Comparison of ENCODE assay signal across 15 cellular contexts in the genomic region with DNA sequence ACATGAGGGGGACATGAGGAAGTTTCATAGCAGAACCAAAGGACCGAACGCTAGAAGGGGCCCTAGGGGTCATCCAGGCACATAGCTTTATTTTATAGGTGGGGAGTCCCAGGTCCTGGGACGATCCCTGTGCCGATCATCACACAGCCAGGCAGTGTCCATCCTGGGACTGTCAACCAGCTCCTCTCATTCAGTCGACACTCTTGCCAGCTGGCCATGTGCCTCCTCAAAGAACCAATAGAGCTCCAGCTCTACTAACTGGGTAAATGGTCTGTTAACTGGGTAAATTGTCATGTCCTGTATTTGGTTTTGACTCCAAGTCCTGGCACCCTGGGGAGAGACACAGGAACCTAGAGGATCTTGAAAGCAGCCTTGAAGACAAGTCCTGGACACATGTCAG.
"Had no signal": no experiment of that assay in that cellular context is flagged by ENCODE, and none has a peak within 500 bp of the region (broad histone marks: within the 10 kb centered on the region; RNA-seq: fewer than 3 reads in every experiment).

No MANE protein-coding gene starts in this region.

- H3K4me1 Mint-ChIP-seq: activated CD4-positive, alpha-beta T cell treated with anti-CD3 and anti-CD28 coated beads for 36 hours; central memory CD8-positive, alpha-beta T cell; immature natural killer cell; memory B cell; stimulated activated naive CD8-positive, alpha-beta T cell treated with anti-CD3 and anti-CD28 coated beads, Interleukin-15, amount 100 ng/mL, for 72 hours had no signal

- H3K27ac Mint-ChIP-seq: activated CD4-positive, alpha-beta T cell treated with anti-CD3 and anti-CD28 coated beads for 36 hours; activated CD8-positive, alpha-beta T cell treated with anti-CD3 and anti-CD28 coated beads for 36 hours; dendritic cell treated with granulocyte-macrophage colony-stimulating factor and Interleukin-4, amounts not matched to agents 40 ng/mL and 50 ng/mL, for 4 days; immature natural killer cell; memory B cell; nephron progenitor cell; stimulated activated naive CD8-positive, alpha-beta T cell treated with anti-CD3 and anti-CD28 coated beads, Interleukin-15, amount 100 ng/mL, for 72 hours had no signal

- H3K36me3 ChIP-seq: transverse colon had no signal

- H3K4me3 ChIP-seq: SK-N-MC, transverse colon had no signal

- H3K9me3 Mint-ChIP-seq: activated CD8-positive, alpha-beta T cell treated with anti-CD3 and anti-CD28 coated beads for 36 hours; central memory CD8-positive, alpha-beta T cell; dendritic cell treated with granulocyte-macrophage colony-stimulating factor and Interleukin-4, amounts not matched to agents 40 ng/mL and 50 ng/mL, for 4 days; immature natural killer cell; memory B cell; nephron progenitor cell; stimulated activated naive CD8-positive, alpha-beta T cell treated with anti-CD3 and anti-CD28 coated beads, Interleukin-15, amount 100 ng/mL, for 72 hours had no signal

- ATAC-seq: activated CD4-positive, alpha-beta T cell treated with anti-CD3 and anti-CD28 coated beads for 36 hours; activated CD8-positive, alpha-beta T cell treated with anti-CD3 and anti-CD28 coated beads for 36 hours; stimulated activated naive CD8-positive, alpha-beta T cell treated with anti-CD3 and anti-CD28 coated beads, Interleukin-15, amount 100 ng/mL, for 72 hours had no signal

- H3K27me3 ChIP-seq: transverse colon had no signal

- H3K4me3 Mint-ChIP-seq: activated CD4-positive, alpha-beta T cell treated with anti-CD3 and anti-CD28 coated beads for 36 hours; activated CD8-positive, alpha-beta T cell treated with anti-CD3 and anti-CD28 coated beads for 36 hours; central memory CD8-positive, alpha-beta T cell; dendritic cell treated with granulocyte-macrophage colony-stimulating factor and Interleukin-4, amounts not matched to agents 40 ng/mL and 50 ng/mL, for 4 days; immature natural killer cell; memory B cell; nephron progenitor cell; stimulated activated naive CD8-positive, alpha-beta T cell treated with anti-CD3 and anti-CD28 coated beads, Interleukin-15, amount 100 ng/mL, for 72 hours had no signal

- H3K36me3 Mint-ChIP-seq: immature natural killer cell, memory B cell had no signal

- H3K27me3 Mint-ChIP-seq: dendritic cell treated with granulocyte-macrophage colony-stimulating factor and Interleukin-4, amounts not matched to agents 40 ng/mL and 50 ng/mL, for 4 days; stimulated activated naive CD8-positive, alpha-beta T cell treated with anti-CD3 and anti-CD28 coated beads, Interleukin-15, amount 100 ng/mL, for 72 hours had no signal

- H3K9me3 ChIP-seq: transverse colon had no signal

- H3K27ac ChIP-seq: SK-N-MC, VCaP had no signal

- DNase-seq: activated CD4-positive, alpha-beta T cell treated with anti-CD3 and anti-CD28 coated beads for 36 hours; activated CD8-positive, alpha-beta memory T cell treated with anti-CD3 and anti-CD28 coated beads, Interleukin-2, amount 50 U/mL, for 4 hours; activated CD8-positive, alpha-beta T cell treated with anti-CD3 and anti-CD28 coated beads for 36 hours; immature natural killer cell; nephron progenitor cell; stimulated activated CD4-positive, alpha-beta T cell treated with anti-CD3 and anti-CD28 coated beads, Interleukin-15, amount 100 ng/mL, for 24 hours; stimulated activated CD4-positive, alpha-beta T cell treated with anti-CD3 and anti-CD28 coated beads, Interleukin-4, amount 100 ng/mL, for 24 hours; stimulated activated naive CD8-positive, alpha-beta T cell treated with anti-CD3 and anti-CD28 coated beads, Interleukin-15, amount 100 ng/mL, for 72 hours; T-helper 1 cell; transverse colon had no signal
